ENCODE assay signal across 12 cellular contexts in the genomic region with DNA sequence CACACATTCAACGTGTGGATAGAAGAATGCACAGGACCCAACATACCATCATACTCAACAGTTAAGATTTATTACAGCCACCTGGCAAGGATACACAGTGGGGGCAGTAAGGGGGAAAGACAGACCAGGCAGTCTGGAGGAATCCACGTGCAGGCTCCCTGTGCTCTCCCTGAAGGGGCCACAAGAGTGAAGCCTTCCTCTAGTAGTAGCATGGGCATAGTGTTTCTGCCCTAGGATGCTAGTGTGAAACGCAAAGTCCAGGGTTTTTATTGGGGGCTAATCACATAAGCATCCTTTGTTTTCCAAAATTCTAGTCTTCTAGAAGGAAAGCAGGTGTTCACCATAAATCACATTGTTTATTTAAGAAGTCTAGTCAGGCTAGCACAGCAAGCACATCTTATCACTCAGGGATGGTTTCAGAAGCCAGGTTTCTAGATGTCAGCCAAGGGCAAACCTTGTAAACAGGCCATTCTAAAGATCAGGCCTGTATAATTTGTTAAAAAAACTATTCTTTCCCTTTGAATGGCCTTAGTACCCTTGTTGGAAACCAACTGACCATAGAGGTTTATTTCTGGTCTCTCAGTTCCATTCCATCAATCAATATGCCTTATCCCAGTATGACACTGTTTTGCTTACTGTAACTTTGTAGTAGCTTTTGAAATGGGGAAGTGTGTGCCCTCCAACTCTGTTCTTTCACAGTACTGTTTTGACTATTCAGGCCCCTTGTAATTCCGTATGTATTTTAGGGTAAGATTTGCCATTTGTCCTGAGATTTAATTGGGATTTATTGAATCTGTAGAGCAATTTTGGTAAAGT. TPM values are rescaled to one million over a fixed set of nuclear protein-coding genes. Genes with fewer than 3 reads are reported as not detected.
DNase-seq lines count a peak whose midpoint lies in the region; ATAC-seq, FAIRE-seq and TF ChIP-seq lines count a peak whose summit lies in the region.
"Had no signal": no experiment of that assay in that cellular context is flagged by ENCODE, and none has a peak within 500 bp of the region (broad histone marks: within the 10 kb centered on the region; RNA-seq: fewer than 3 reads in every experiment).

No MANE protein-coding gene starts in this region.

- H3K27me3 ChIP-seq in GM06990 (replicated peaks; ENCODE audit: control insufficient read depth, insufficient read depth, low read length), result no peaks in the 10 kb centered on the region
- no peaks in the 10 kb centered on the region for H3K27me3 ChIP-seq in small intestine (ENCODE audit: control insufficient read depth in 2 of 2, insufficient read depth in 2 of 2, low read length in 2 of 2)

- no peak for TF ChIP-seq CTCF in GM06990 (IDR thresholded peaks at IDR 0.05; ENCODE audit: insufficient read depth, low read length, poor library complexity, severe bottlenecking)

- H3K36me3 ChIP-seq in GM06990 (ENCODE audit: control insufficient read depth, insufficient read depth, low read length), result no peaks in the 10 kb centered on the region
- H3K36me3 ChIP-seq in small intestine (ENCODE audit: control insufficient read depth in 2 of 2, insufficient read depth in 2 of 2, low read length in 2 of 2), result no peaks in the 10 kb centered on the region

- WGBS in small intestine, 3 donors, result 47 to 63% (median 54%) methylated on average over 4 of the region's 4 CpGs

- ATAC-seq in GM19395 (IDR thresholded peaks at IDR 0.05; ENCODE audit: unreplicated experiment) (peak; percentile 89), HG02885 (IDR thresholded peaks at IDR 0.05; ENCODE audit: poor library complexity, unreplicated experiment) (peak; percentile 77), HG03097 (IDR thresholded peaks at IDR 0.05; ENCODE audit: low FRiP score, unreplicated experiment) (no peak)
- ATAC-seq: activated T-helper 17 cell treated with anti-CD3 and anti-CD28 coated beads, Interleukin-2, amount 50 U/mL, for 72 hours had no signal

- FAIRE-seq in small intestine (lab: Jason Lieb, UNC), result no peak
- FAIRE-seq: astrocyte had no signal

- no peaks in the 10 kb centered on the region for H3K4me1 ChIP-seq in small intestine (ENCODE audit: control insufficient read depth in 2 of 2, insufficient read depth in 1 of 2, low read depth in 1 of 2, low read length in 1 of 2)

- DNase-seq in GM06990 (ENCODE audit: extremely low read depth, insufficient read length), result peak; percentile 20
- DNase-seq in MV-4-11 (lab: John Stamatoyannopoulos, UW), result peak; percentile 71
- DNase-seq in small intestine, result no peak
- DNase-seq in T-helper 1 cell, result no peak
- DNase-seq in hippocampal formation (lab: John Stamatoyannopoulos, UW), result no peak
- DNase-seq: activated CD4-positive, alpha-beta T cell treated with anti-CD3 and anti-CD28 coated beads, Interleukin-2, amount 50 U/mL, for 1 hour; NCI-H2029 treated with DMSO at 0.1 percent for 48 hours had no signal

- H3K4me3 ChIP-seq in GM06990 (replicated peaks; ENCODE audit: low read depth, low read length), result no peak overlapping the region
- H3K4me3 ChIP-seq in small intestine (ENCODE audit: low read depth in 1 of 2, low read length in 2 of 2), result no peak overlapping the region

- H3K9me3 ChIP-seq in small intestine (ENCODE audit: control insufficient read depth, low read depth), result no peaks in the 10 kb centered on the region

- H3K27ac ChIP-seq in small intestine (ENCODE audit: low read depth in 1 of 2, low read length in 1 of 2), result no peak overlapping the region

RNA-seq across cellular contexts. Expression of gene TFAM, which starts 12.4 kb away (rescaled TPM):
- polyA plus RNA-seq in small intestine, result 10 to 100 TPM; 14.1 to 23.2 (median 14.8) TPM

RNA-seq across cellular contexts. Expression of gene UBE2D1, which starts 38.0 kb away (rescaled TPM):
- polyA plus RNA-seq in small intestine, result 1 to 10 TPM; 7.8 to 9.7 (median 8.6) TPM

Comparison
In these comparisons a context has a peak if more than half of its experiments do, and no peak if none do; other contexts are left out.
1. DNase-seq: peak in GM06990 (single experiment) and MV-4-11 (single experiment); none in small intestine (single experiment), T-helper 1 cell (0 of 5) and hippocampal formation (0 of 2).